In genomic region chr12:46209914-46210834, GRCh38 we compare ENCODE assay signal across 8 cellular contexts. TPM values are rescaled to one million over a fixed set of nuclear protein-coding genes. Genes with fewer than 3 reads are reported as not detected.
DNase-seq lines count a peak whose midpoint lies in the region; ATAC-seq, FAIRE-seq and TF ChIP-seq lines count a peak whose summit lies in the region.

No MANE protein-coding gene starts in this region.

- ATAC-seq in HG02884 (IDR thresholded peaks at IDR 0.05; ENCODE audit: unreplicated experiment) (peak; percentile 49), left cardiac atrium (peak; percentile 76 to 87)

- intact Hi-C loops in left cardiac atrium (cut with DNase I), result loop anchor here in 1 of 2 donors (2.0 kb wide), 1 partner anchor 59 kb away; the partner anchor contains the start of gene SLC38A1

- DNase-seq in GM12892 (ENCODE audit: insufficient read length), result no peak
- DNase-seq in NCI-H2196 (lab: John Stamatoyannopoulos, UW; ENCODE audit: unreplicated experiment), result peak; percentile 95
- peak; percentile 66 for DNase-seq in activated T-cell treated with anti-CD3 and anti-CD28 coated beads for 24 hours (ENCODE audit: low read depth)
- DNase-seq in left cardiac atrium, result peak; percentile 35
- DNase-seq in stimulated activated CD4-positive, alpha-beta T cell treated with anti-CD3 and anti-CD28 coated beads, Interleukin-1b, Interleukin-23, amount 100 ng/mL, for 48 hours, result peak; percentile 80
- no peak for DNase-seq in OCI-M2 (lab: John Stamatoyannopoulos, UW; ENCODE audit: unreplicated experiment)
- DNase-seq in erythroblast (lab: John Stamatoyannopoulos, UW), result no peak

- TF ChIP-seq POLR2A in GM12892 (IDR thresholded peaks at IDR 0.05; ENCODE audit: low read depth, low read length) (peak; percentile 63), erythroblast (IDR thresholded peaks at IDR 0.05; ENCODE audit: low read length) (no peak)

- peak; percentile 93 for FAIRE-seq in GM12892 (lab: Jason Lieb, UNC)

RNA-seq across cellular contexts. Expression of gene SLC38A1, which starts 58.7 kb away (rescaled TPM):
- polyA plus RNA-seq in GM12892 (2012; ENCODE audit: missing spikeins), result 56.2 TPM
- total RNA-seq in left cardiac atrium, result 100 to 1,000 TPM in 1 of 2 donors, 10 to 100 TPM in 1; 74.6 to 172 TPM

Comparison
In these comparisons a context has a peak if more than half of its experiments do, and no peak if none do; other contexts are left out.
1. DNase-seq: peak in NCI-H2196 (single experiment), activated T-cell treated with anti-CD3 and anti-CD28 coated beads for 24 hours (single experiment), left cardiac atrium (single experiment) and stimulated activated CD4-positive, alpha-beta T cell treated with anti-CD3 and anti-CD28 coated beads, Interleukin-1b, Interleukin-23, amount 100 ng/mL, for 48 hours (single experiment); none in GM12892 (single experiment), OCI-M2 (single experiment) and erythroblast (0 of 2).